ENCODE assay signal across 14 cellular contexts in genomic region chr2:21710496-21710895, GRCh38.
DNase-seq lines count a peak whose midpoint lies in the region; ATAC-seq and TF ChIP-seq lines count a peak whose summit lies in the region.
"Had no signal": no experiment of that assay in that cellular context is flagged by ENCODE, and none has a peak within 500 bp of the region (broad histone marks: within the 10 kb centered on the region; RNA-seq: fewer than 3 reads in every experiment).

No MANE protein-coding gene starts in this region.

- in situ Hi-C loops in SK-MEL-5 (cut with HindIII; ENCODE audit: low pct_unique_long_range_greater_than_20kb, low sequenced_read_pairs), result no loop called here

- H3K9me3 ChIP-seq in cardiac muscle cell (ENCODE audit: low read depth), result no peaks in the 10 kb centered on the region
- no peaks in the 10 kb centered on the region for H3K9me3 ChIP-seq in right cardiac atrium (ENCODE audit: control insufficient read depth, low read length)
- H3K9me3 ChIP-seq: BLaER1 treated with 17β-estradiol and CSF1 and Interleukin-3, amounts not matched to agents 10 nM and 100 nM had no signal

- H3K27ac ChIP-seq in cardiac muscle cell (peak overlapping the region; percentile 63), right cardiac atrium (ENCODE audit: low read length) (no peak overlapping the region)
- H3K27ac ChIP-seq: BLaER1 treated with 17β-estradiol and CSF1 and Interleukin-3, amounts not matched to agents 10 nM and 100 nM had no signal

- ATAC-seq in right cardiac atrium, result no peak
- no peak for ATAC-seq in HG03045 (IDR thresholded peaks at IDR 0.05; ENCODE audit: unreplicated experiment)
- ATAC-seq in HG03378 (IDR thresholded peaks at IDR 0.05; ENCODE audit: unreplicated experiment), result no peak
- ATAC-seq: HepG2 had no signal

- no peaks in the 10 kb centered on the region for H3K27me3 ChIP-seq in cardiac muscle cell
- H3K27me3 ChIP-seq in right cardiac atrium (ENCODE audit: control insufficient read depth, insufficient read depth), result no peaks in the 10 kb centered on the region
- H3K27me3 ChIP-seq: BLaER1 treated with 17β-estradiol and CSF1 and Interleukin-3, amounts not matched to agents 10 nM and 100 nM had no signal

- intact Hi-C loops in right cardiac atrium (cut with DNase I), result no loop called here

- DNase-seq in cardiac muscle cell (ENCODE audit: low read depth in 1 of 2, low spot score in 1 of 2) (no peak), right cardiac atrium (no peak), HT1080 (ENCODE audit: low read depth) (peak; percentile 63), SK-MEL-5 (ENCODE audit: low read depth, low spot score) (peak; percentile 61), GM03348 (ENCODE audit: low spot score) (no peak)
- DNase-seq: ACHN; CD4-positive, CD25-positive, alpha-beta regulatory T cell; DMS53; GF-D8; H9 had no signal

- H3K4me3 ChIP-seq in cardiac muscle cell, result no peak overlapping the region
- H3K4me3 ChIP-seq in right cardiac atrium (ENCODE audit: low read length), result no peak overlapping the region
- H3K4me3 ChIP-seq: BLaER1 treated with 17β-estradiol and CSF1 and Interleukin-3, amounts not matched to agents 10 nM and 100 nM had no signal

- TF ChIP-seq CTCF in cardiac muscle cell (IDR thresholded peaks at IDR 0.05; ENCODE audit: low read depth, low read length), result no peak

- H3K36me3 ChIP-seq in cardiac muscle cell, result no peaks in the 10 kb centered on the region
- H3K36me3 ChIP-seq: BLaER1 treated with 17β-estradiol and CSF1 and Interleukin-3, amounts not matched to agents 10 nM and 100 nM had no signal

- H3K4me1 ChIP-seq in cardiac muscle cell (ENCODE audit: low read depth) (peaks cover 21% of the 10 kb centered on the region), right cardiac atrium (ENCODE audit: control insufficient read depth, insufficient read depth, low read length) (no peaks in the 10 kb centered on the region)
- H3K4me1 ChIP-seq: BLaER1 treated with 17β-estradiol and CSF1 and Interleukin-3, amounts not matched to agents 10 nM and 100 nM had no signal

- WGBS in right cardiac atrium, result 50% methylated on average over 3 of the region's 3 CpGs

Comparison
In these comparisons a context has a peak if more than half of its experiments do, and no peak if none do; other contexts are left out.
1. DNase-seq: peak in HT1080 (single experiment) and SK-MEL-5 (single experiment); none in cardiac muscle cell (0 of 2), right cardiac atrium (0 of 3) and GM03348 (single experiment).